Comparison of ENCODE assay signal across 23 cellular contexts in genomic region chr4:61003301-61003700, GRCh38.
A peak's percentile ranks its signal among the peaks of the same experiment; 100 is the strongest.
DNase-seq lines count a peak whose midpoint lies in the region; FAIRE-seq and TF ChIP-seq lines count a peak whose summit lies in the region.
"Had no signal": no experiment of that assay in that cellular context is flagged by ENCODE, and none has a peak within 500 bp of the region (broad histone marks: within the 10 kb centered on the region; RNA-seq: fewer than 3 reads in every experiment).

No MANE protein-coding gene starts in this region.

- no peak for TF ChIP-seq POLR2A in breast epithelium (IDR thresholded peaks at IDR 0.05)

- H3K9me3 ChIP-seq in mammary epithelial cell (replicated peaks; ENCODE audit: insufficient read depth, low read length) (no peaks in the 10 kb centered on the region), breast epithelium (peaks cover 4 to 6% of the 10 kb centered on the region in 2 donors), smooth muscle cell (replicated peaks; ENCODE audit: low read depth) (peaks cover 6% of the 10 kb centered on the region)
- H3K9me3 ChIP-seq: MG63, SK-N-SH had no signal

- no TSS peak for BruUV-seq in mammary epithelial cell (replicated peaks; lab: Mats Ljungman, UMichigan)

- H3K4me1 ChIP-seq in mammary epithelial cell (ENCODE audit: insufficient read depth, low read length) (peaks cover 13% of the 10 kb centered on the region), breast epithelium (no peaks in the 10 kb centered on the region), smooth muscle cell (ENCODE audit: low read depth) (no peaks in the 10 kb centered on the region)

- H2AFZ ChIP-seq in mammary epithelial cell (ENCODE audit: low read depth, low read length) (no peak overlapping the region), smooth muscle cell (ENCODE audit: low read depth) (no peak overlapping the region)

- dilution Hi-C loops in mammary epithelial cell (cut with HindIII; ENCODE audit: low sequenced_read_pairs): no loop called here

- H3K4me2 ChIP-seq in mammary epithelial cell (ENCODE audit: insufficient read depth, low read depth, low read length): no peak overlapping the region
- peak overlapping the region; percentile 21 for H3K4me2 ChIP-seq in smooth muscle cell
- H3K4me2 ChIP-seq: SK-N-SH had no signal

- H3K27ac ChIP-seq in mammary epithelial cell (ENCODE audit: insufficient read depth, low read depth, low read length): no peak overlapping the region
- H3K27ac ChIP-seq in breast epithelium: no peak overlapping the region
- no peak overlapping the region for H3K27ac ChIP-seq in smooth muscle cell (ENCODE audit: low read depth)
- no peak overlapping the region for H3K27ac ChIP-seq in coronary artery
- H3K27ac ChIP-seq: 22Rv1 had no signal

- no peak overlapping the region for H3K9ac ChIP-seq in mammary epithelial cell (ENCODE audit: insufficient read depth, low read length)
- no peak overlapping the region for H3K9ac ChIP-seq in smooth muscle cell (ENCODE audit: low read depth)
- H3K9ac ChIP-seq: SK-N-SH had no signal

- no peak for FAIRE-seq in bronchial epithelial cell (lab: Jason Lieb, UNC)
- FAIRE-seq: GM12892, GM18507 had no signal

- H3K36me3 ChIP-seq in mammary epithelial cell (ENCODE audit: insufficient read depth, low read length): no peaks in the 10 kb centered on the region
- H3K36me3 ChIP-seq in breast epithelium: no peaks in the 10 kb centered on the region
- H3K36me3 ChIP-seq in bronchial epithelial cell (ENCODE audit: control insufficient read depth, insufficient read depth, low read length): no peaks in the 10 kb centered on the region
- peaks cover 3% of the 10 kb centered on the region for H3K36me3 ChIP-seq in smooth muscle cell (ENCODE audit: low read depth)
- H3K36me3 ChIP-seq: MG63 had no signal

- H3K27me3 ChIP-seq in mammary epithelial cell (ENCODE audit: insufficient read depth, low read length) (no peaks in the 10 kb centered on the region), breast epithelium (no peaks in the 10 kb centered on the region), bronchial epithelial cell (ENCODE audit: control insufficient read depth, insufficient read depth, low read length) (no peaks in the 10 kb centered on the region), smooth muscle cell (ENCODE audit: low read depth) (no peaks in the 10 kb centered on the region)
- H3K27me3 ChIP-seq: MG63 had no signal

- H3K79me2 ChIP-seq in mammary epithelial cell (ENCODE audit: insufficient read depth, low read length) (no peaks in the 10 kb centered on the region), smooth muscle cell (ENCODE audit: low read depth) (no peaks in the 10 kb centered on the region)

- DNase-seq in mammary epithelial cell (peak; percentile 22), breast epithelium (ENCODE audit: low spot score in 2 of 2) (no peak), SW480 (ENCODE audit: low spot score) (peak; percentile 59), bronchial epithelial cell (ENCODE audit: low read depth) (peak; percentile 51), smooth muscle cell (lab: John Stamatoyannopoulos, UW; ENCODE audit: unreplicated experiment) (no peak), COLO668 (lab: John Stamatoyannopoulos, UW; ENCODE audit: unreplicated experiment) (no peak), NCI-H446 (lab: John Stamatoyannopoulos, UW) (no peak), coronary artery (ENCODE audit: low spot score) (no peak)
- DNase-seq: GOT3; Kasumi-1; MG63; NCI-H1092; NCI-H146; NCI-H2081 treated with DMSO at 0.1 percent for 48 hours; NCI-H510A; NCI-H748 treated with DMSO at 0.1 percent for 48 hours; NK-92 treated with Interleukin-12 subunit alpha and Interleukin-12 subunit beta, amount 100 ng/mL, for 24 hours; RPMI8226; SHP77 treated with DMSO at 0.1 percent for 48 hours; SK-N-SH had no signal

- H3F3A ChIP-seq in smooth muscle cell (ENCODE audit: low read depth): no peaks in the 10 kb centered on the region

- H4K20me1 ChIP-seq in mammary epithelial cell (ENCODE audit: insufficient read depth, low read length) (no peaks in the 10 kb centered on the region), smooth muscle cell (ENCODE audit: low read depth) (no peaks in the 10 kb centered on the region)

- in situ Hi-C loops in mammary epithelial cell (cut with MboI; ENCODE audit: low sequenced_read_pairs in 2 of 2): no loop called here

- TF ChIP-seq CTCF in mammary epithelial cell (conservative IDR thresholded peaks at IDR 0.05 in 1 of 2, IDR thresholded peaks at IDR 0.05 in 1 of 2; ENCODE audit: extremely low read depth in 1 of 2, insufficient read depth in 1 of 2, low read depth in 1 of 2, low read length in 2 of 2): no peak
- TF ChIP-seq CTCF in breast epithelium (IDR thresholded peaks at IDR 0.05): no peak
- no peak for TF ChIP-seq CTCF in bronchial epithelial cell (IDR thresholded peaks at IDR 0.05; ENCODE audit: insufficient read depth, low read length, severe bottlenecking)
- TF ChIP-seq CTCF in smooth muscle cell (IDR thresholded peaks at IDR 0.05; ENCODE audit: borderline replicate concordance, insufficient read depth, poor library complexity, severe bottlenecking): no peak
- no peak for TF ChIP-seq CTCF in coronary artery (IDR thresholded peaks at IDR 0.05)

- intact Hi-C loops in mammary epithelial cell (cut with micrococcal nuclease) (no loop called here), breast epithelium (cut with DNase I; ENCODE audit: low total_unique reads) (no loop called here)

- CTCF ChIA-PET in mammary epithelial cell (lab: Charles Lee; ENCODE audit: low non-redundant PET): no interaction called here

- H3K4me3 ChIP-seq in mammary epithelial cell (replicated peaks in 1 of 3; ENCODE audit: insufficient read depth in 1 of 3, low read depth in 2 of 3, low read length in 3 of 3) (no peak overlapping the region), breast epithelium (no peak overlapping the region), bronchial epithelial cell (ENCODE audit: low read depth, low read length) (no peak overlapping the region), smooth muscle cell (no peak overlapping the region), coronary artery (no peak overlapping the region)
- H3K4me3 ChIP-seq: MG63 had no signal

Comparison
In these comparisons a context has a peak if more than half of its experiments do, and no peak if none do; other contexts are left out.
1. DNase-seq: peak in mammary epithelial cell (single experiment), SW480 (single experiment) and bronchial epithelial cell (single experiment); none in breast epithelium (0 of 2), smooth muscle cell (single experiment), COLO668 (single experiment), NCI-H446 (0 of 2) and coronary artery (single experiment).